Comparison of ENCODE assay signal across 4 cellular contexts in genomic region chr5:90981177-90981576, GRCh38.
TF ChIP-seq lines count a peak whose summit lies in the region.

No MANE protein-coding gene starts in this region.

TF ChIP-seq in A549, 52 proteins besides CTCF, POLR2A, EP300 and RAD21:
- no peak for TF ChIP-seq E2F6 (IDR thresholded peaks at IDR 0.05; ENCODE audit: borderline replicate concordance, low read depth)
- TF ChIP-seq HMGXB4 (CRISPR knock-in tag; IDR thresholded peaks at IDR 0.05; ENCODE audit: borderline replicate concordance): no peak
- TF ChIP-seq HOXA7 (CRISPR knock-in tag; IDR thresholded peaks at IDR 0.05): no peak
- TF ChIP-seq TP53 (CRISPR knock-in tag; IDR thresholded peaks at IDR 0.05): no peak
- no peak for TF ChIP-seq FOSL2 (IDR thresholded peaks at IDR 0.05)
- no peak for TF ChIP-seq FOSL2 (CRISPR knock-in tag; IDR thresholded peaks at IDR 0.05)
- TF ChIP-seq EHMT2 (IDR thresholded peaks at IDR 0.05; ENCODE audit: low read depth): no peak
- no peak for TF ChIP-seq MYC (IDR thresholded peaks at IDR 0.05; ENCODE audit: borderline replicate concordance, low read length)
- TF ChIP-seq KDM5A (IDR thresholded peaks at IDR 0.05): no peak
- no peak for TF ChIP-seq ELK1 (IDR thresholded peaks at IDR 0.05; ENCODE audit: low read depth, low read length)
- no peak for TF ChIP-seq ZFP36 (IDR thresholded peaks at IDR 0.05; ENCODE audit: borderline replicate concordance, partially characterized antibody)
TF ChIP-seq in A549: peak in this region for 0.

TF ChIP-seq in HEK293, 187 proteins besides CTCF, POLR2A, EP300 and RAD21 (continued from another document):
- TF ChIP-seq HIC1 (tag by site-specific recombination; IDR thresholded peaks at IDR 0.05): no peak

TF ChIP-seq in WTC11, 78 proteins besides CTCF, POLR2A, EP300 and RAD21 (continued from another document):
- TF ChIP-seq E2F1 (CRISPR knock-in tag; IDR thresholded peaks at IDR 0.05) (no peak), JAZF1 (CRISPR knock-in tag; IDR thresholded peaks at IDR 0.05) (no peak), EMX1 (CRISPR knock-in tag; IDR thresholded peaks at IDR 0.05) (no peak), ZNF671 (CRISPR knock-in tag; IDR thresholded peaks at IDR 0.05) (no peak)

TF ChIP-seq in K562, 482 proteins besides CTCF, POLR2A, EP300 and RAD21 (continued from another document):
- TF ChIP-seq ZNF134 (CRISPR knock-in tag; conservative IDR thresholded peaks at IDR 0.05) (peak; percentile 73), BCOR (IDR thresholded peaks at IDR 0.05) (no peak), POU5F1 (IDR thresholded peaks at IDR 0.05; ENCODE audit: borderline replicate concordance, low read depth, low read length, partially characterized antibody) (no peak)
